ENCODE assay signal across 8 cellular contexts in the genomic region with DNA sequence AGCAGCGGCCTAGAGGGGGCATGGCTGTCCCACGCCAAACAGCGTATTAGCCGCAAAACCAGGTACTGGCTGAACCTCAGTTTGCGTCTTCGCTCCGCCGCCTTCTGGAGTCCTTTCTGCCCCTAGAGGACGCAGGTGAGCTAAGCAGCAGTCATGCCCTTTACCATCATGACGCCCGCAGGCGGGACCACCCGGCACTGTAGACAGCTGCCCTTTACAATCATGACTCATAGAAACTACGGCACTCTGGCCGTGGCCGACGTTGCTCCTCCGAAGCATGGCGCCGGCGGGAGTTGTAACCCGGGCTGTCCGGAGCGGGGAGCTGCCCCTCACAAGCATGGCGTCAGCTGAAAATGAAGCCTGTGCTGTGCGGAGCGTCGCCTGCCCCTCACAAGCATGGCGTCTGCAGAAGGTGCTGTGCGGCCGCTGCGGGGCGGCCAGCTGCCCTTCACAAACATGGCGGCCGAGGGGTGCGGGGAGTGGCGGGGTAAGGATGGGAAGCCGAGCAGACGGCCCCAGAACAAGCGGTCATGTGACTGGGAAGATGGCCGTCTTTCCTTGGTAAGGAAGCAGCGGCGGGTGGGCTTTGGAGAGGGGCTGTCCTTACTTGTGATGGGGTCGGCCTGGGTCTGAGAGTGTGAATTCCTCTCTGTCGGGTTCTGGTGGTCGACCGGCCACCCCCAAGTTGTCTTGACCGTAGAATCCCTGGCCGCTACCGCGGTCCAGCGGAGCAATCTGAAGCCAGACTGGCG. TPM values are rescaled to one million over a fixed set of nuclear protein-coding genes. Genes with fewer than 3 reads are reported as not detected.
DNase-seq lines count a peak whose midpoint lies in the region; TF ChIP-seq lines count a peak whose summit lies in the region.

A gene with protein sequence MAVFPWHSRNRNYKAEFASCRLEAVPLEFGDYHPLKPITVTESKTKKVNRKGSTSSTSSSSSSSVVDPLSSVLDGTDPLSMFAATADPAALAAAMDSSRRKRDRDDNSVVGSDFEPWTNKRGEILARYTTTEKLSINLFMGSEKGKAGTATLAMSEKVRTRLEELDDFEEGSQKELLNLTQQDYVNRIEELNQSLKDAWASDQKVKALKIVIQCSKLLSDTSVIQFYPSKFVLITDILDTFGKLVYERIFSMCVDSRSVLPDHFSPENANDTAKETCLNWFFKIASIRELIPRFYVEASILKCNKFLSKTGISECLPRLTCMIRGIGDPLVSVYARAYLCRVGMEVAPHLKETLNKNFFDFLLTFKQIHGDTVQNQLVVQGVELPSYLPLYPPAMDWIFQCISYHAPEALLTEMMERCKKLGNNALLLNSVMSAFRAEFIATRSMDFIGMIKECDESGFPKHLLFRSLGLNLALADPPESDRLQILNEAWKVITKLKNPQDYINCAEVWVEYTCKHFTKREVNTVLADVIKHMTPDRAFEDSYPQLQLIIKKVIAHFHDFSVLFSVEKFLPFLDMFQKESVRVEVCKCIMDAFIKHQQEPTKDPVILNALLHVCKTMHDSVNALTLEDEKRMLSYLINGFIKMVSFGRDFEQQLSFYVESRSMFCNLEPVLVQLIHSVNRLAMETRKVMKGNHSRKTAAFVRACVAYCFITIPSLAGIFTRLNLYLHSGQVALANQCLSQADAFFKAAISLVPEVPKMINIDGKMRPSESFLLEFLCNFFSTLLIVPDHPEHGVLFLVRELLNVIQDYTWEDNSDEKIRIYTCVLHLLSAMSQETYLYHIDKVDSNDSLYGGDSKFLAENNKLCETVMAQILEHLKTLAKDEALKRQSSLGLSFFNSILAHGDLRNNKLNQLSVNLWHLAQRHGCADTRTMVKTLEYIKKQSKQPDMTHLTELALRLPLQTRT (plus strand): TSS at position 518 of the 752 bp plus-strand sequence. CDS start 27 bp downstream, at position 545.

- H3K4me3 Mint-ChIP-seq in HFFc6 = peak within 1 kb of the TSS; percentile 93
- peak within 1 kb of the TSS; percentile 96 for H3K4me3 Mint-ChIP-seq in activated naive CD4-positive, alpha-beta T cell treated with anti-CD3 and anti-CD28 coated beads, Interleukin-2, amount 50 U/mL, for 24 hours

- H3K36me3 Mint-ChIP-seq in HFFc6 (ENCODE audit: low read depth) = peaks cover 6% of the 10 kb centered on the region
- H3K36me3 Mint-ChIP-seq in activated naive CD4-positive, alpha-beta T cell treated with anti-CD3 and anti-CD28 coated beads, Interleukin-2, amount 50 U/mL, for 24 hours = no peaks in the 10 kb centered on the region

- H3K27me3 Mint-ChIP-seq in HFFc6 (ENCODE audit: insufficient read depth) = peaks cover 2% of the 10 kb centered on the region; the same call in 1 of the 2 replicates
- H3K27me3 Mint-ChIP-seq in activated naive CD4-positive, alpha-beta T cell treated with anti-CD3 and anti-CD28 coated beads, Interleukin-2, amount 50 U/mL, for 24 hours = no peaks in the 10 kb centered on the region

- H3K36me3 ChIP-seq in SK-N-SH (replicated peaks in 1 of 2; ENCODE audit: control insufficient read depth in 1 of 2, insufficient read depth in 2 of 2, low read length in 1 of 2) (peaks cover 16 to 37% of the 10 kb centered on the region in 2 experiments), suprapubic skin (peaks cover 12% of the 10 kb centered on the region)

- peak within 1 kb of the TSS; percentile 79 for H3K4me3 ChIP-seq in GM08714 (ENCODE audit: low read length)
- H3K4me3 ChIP-seq in NB4 (ENCODE audit: low read depth, low read length) = peak within 1 kb of the TSS; percentile 80
- peak within 1 kb of the TSS; percentile 73 to 86 for H3K4me3 ChIP-seq in SK-N-SH (ENCODE audit: low read depth in 2 of 2, low read length in 1 of 2)
- peak within 1 kb of the TSS; percentile 82 for H3K4me3 ChIP-seq in suprapubic skin

- peak within 1 kb of the TSS; percentile 97 for H2AFZ ChIP-seq in SK-N-SH (ENCODE audit: low read depth)

- H3K9ac ChIP-seq in SK-N-SH = peak within 1 kb of the TSS; percentile 96

- H3K9me2 ChIP-seq in SK-N-SH = no peaks in the 10 kb centered on the region

- peak within 1 kb of the TSS; percentile 89 for H3K4me2 ChIP-seq in SK-N-SH

- TF ChIP-seq POLR2A in NB4 (IDR thresholded peaks at IDR 0.05; ENCODE audit: extremely low read depth, insufficient read length) (no peak), suprapubic skin (IDR thresholded peaks at IDR 0.05) (peak in 1 of 2 donors; percentile 25)

- H3K9me3 ChIP-seq in SK-N-SH (no peaks in the 10 kb centered on the region), suprapubic skin (no peaks in the 10 kb centered on the region)

- POLR2A ChIA-PET in SK-N-SH (lab: Yijun Ruan, JAX) = interaction anchor here (0.9 to 1.8 kb wide), 7 partner anchors 8 to 765 kb away, joined by 3 to 15 read pairs (median 4); a partner anchor contains a TSS

- TF ChIP-seq EP300 in SK-N-SH (IDR thresholded peaks at IDR 0.05; ENCODE audit: borderline replicate concordance in 1 of 2, low read depth in 1 of 2, low read length in 1 of 2) (no peak), suprapubic skin (IDR thresholded peaks at IDR 0.05) (no peak)

- 3% methylated on average over 21 of the region's 53 CpGs for WGBS in SK-N-SH (ENCODE audit: low lambda C conversion rate)
- WGBS in suprapubic skin = 1% methylated on average over 18 of the region's 53 CpGs

- H3K27ac ChIP-seq in SK-N-SH (ENCODE audit: low read depth in 2 of 2, low read length in 1 of 2) (peak within 1 kb of the TSS; percentile 88 to 91), suprapubic skin (peak within 1 kb of the TSS; percentile 91)

- H3K27ac Mint-ChIP-seq in HFFc6 = peak within 1 kb of the TSS; percentile 95
- H3K27ac Mint-ChIP-seq in activated naive CD4-positive, alpha-beta T cell treated with anti-CD3 and anti-CD28 coated beads, Interleukin-2, amount 50 U/mL, for 24 hours = peak within 1 kb of the TSS; percentile 96

- H3K79me2 ChIP-seq in SK-N-SH (ENCODE audit: insufficient read depth) = peaks cover 31% of the 10 kb centered on the region

- CTCF ChIA-PET in SK-N-SH (lab: Yijun Ruan, JAX) = interaction anchor here (0.7 to 2.8 kb wide), 21 partner anchors 10 to 828 kb away, joined by 3 to 14 read pairs (median 3); a partner anchor contains a TSS

- peaks cover 13% of the 10 kb centered on the region for H3K4me1 Mint-ChIP-seq in HFFc6 (ENCODE audit: low read depth)
- H3K4me1 Mint-ChIP-seq in activated naive CD4-positive, alpha-beta T cell treated with anti-CD3 and anti-CD28 coated beads, Interleukin-2, amount 50 U/mL, for 24 hours = peaks cover 26% of the 10 kb centered on the region

- H3K27me3 ChIP-seq in SK-N-SH (ENCODE audit: insufficient read depth) = no peaks in the 10 kb centered on the region
- H3K27me3 ChIP-seq in suprapubic skin = no peaks in the 10 kb centered on the region

- peak; percentile 98 for DNase-seq in HFFc6
- DNase-seq in NB4 (ENCODE audit: low read depth) = peak; percentile 97
- peak; percentile 93 for DNase-seq in SK-N-SH
- peak; percentile 94 for DNase-seq in germinal center (ENCODE audit: low spot score)
- peak; percentile 75 to 99 (median 96) for DNase-seq in nucleus accumbens (lab: John Stamatoyannopoulos, UW)
- peak; percentile 97 to 98 for DNase-seq in suprapubic skin (ENCODE audit: low spot score in 2 of 2)

- no peaks in the 10 kb centered on the region for H3K9me3 Mint-ChIP-seq in HFFc6
- no peaks in the 10 kb centered on the region for H3K9me3 Mint-ChIP-seq in activated naive CD4-positive, alpha-beta T cell treated with anti-CD3 and anti-CD28 coated beads, Interleukin-2, amount 50 U/mL, for 24 hours

- no peaks in the 10 kb centered on the region for H4K20me1 ChIP-seq in SK-N-SH (ENCODE audit: insufficient read depth)

- TF ChIP-seq CTCF in HFFc6 (IDR thresholded peaks at IDR 0.05) (peak; percentile 81), NB4 (IDR thresholded peaks at IDR 0.05; ENCODE audit: low read depth, low read length) (peak; percentile 42), SK-N-SH (IDR thresholded peaks at IDR 0.05) (peak; percentile 68), suprapubic skin (IDR thresholded peaks at IDR 0.05) (peak; percentile 70 to 82)

- peaks cover 0 to 4% of the 10 kb centered on the region in 2 experiments; a peak in 1 of 4 replicates for H3K4me1 ChIP-seq in SK-N-SH (ENCODE audit: control insufficient read depth in 1 of 2, insufficient read depth in 2 of 2, low read depth in 1 of 2, low read length in 1 of 2)
- peaks cover 21% of the 10 kb centered on the region for H3K4me1 ChIP-seq in suprapubic skin

- peaks cover 20% of the 10 kb centered on the region for H3F3A ChIP-seq in SK-N-SH (replicated peaks; ENCODE audit: insufficient read depth)

- TF ChIP-seq RAD21 in SK-N-SH (IDR thresholded peaks at IDR 0.05; ENCODE audit: low read length) = peak; percentile 22; the same call in 1 of the 2 replicates

TF ChIP-seq in SK-N-SH, 30 proteins besides CTCF, POLR2A, EP300 and RAD21 (continues in another document):
- peak; percentile 100 for TF ChIP-seq YY1 (IDR thresholded peaks at IDR 0.05; ENCODE audit: low read depth)
- TF ChIP-seq, protein P1, sequence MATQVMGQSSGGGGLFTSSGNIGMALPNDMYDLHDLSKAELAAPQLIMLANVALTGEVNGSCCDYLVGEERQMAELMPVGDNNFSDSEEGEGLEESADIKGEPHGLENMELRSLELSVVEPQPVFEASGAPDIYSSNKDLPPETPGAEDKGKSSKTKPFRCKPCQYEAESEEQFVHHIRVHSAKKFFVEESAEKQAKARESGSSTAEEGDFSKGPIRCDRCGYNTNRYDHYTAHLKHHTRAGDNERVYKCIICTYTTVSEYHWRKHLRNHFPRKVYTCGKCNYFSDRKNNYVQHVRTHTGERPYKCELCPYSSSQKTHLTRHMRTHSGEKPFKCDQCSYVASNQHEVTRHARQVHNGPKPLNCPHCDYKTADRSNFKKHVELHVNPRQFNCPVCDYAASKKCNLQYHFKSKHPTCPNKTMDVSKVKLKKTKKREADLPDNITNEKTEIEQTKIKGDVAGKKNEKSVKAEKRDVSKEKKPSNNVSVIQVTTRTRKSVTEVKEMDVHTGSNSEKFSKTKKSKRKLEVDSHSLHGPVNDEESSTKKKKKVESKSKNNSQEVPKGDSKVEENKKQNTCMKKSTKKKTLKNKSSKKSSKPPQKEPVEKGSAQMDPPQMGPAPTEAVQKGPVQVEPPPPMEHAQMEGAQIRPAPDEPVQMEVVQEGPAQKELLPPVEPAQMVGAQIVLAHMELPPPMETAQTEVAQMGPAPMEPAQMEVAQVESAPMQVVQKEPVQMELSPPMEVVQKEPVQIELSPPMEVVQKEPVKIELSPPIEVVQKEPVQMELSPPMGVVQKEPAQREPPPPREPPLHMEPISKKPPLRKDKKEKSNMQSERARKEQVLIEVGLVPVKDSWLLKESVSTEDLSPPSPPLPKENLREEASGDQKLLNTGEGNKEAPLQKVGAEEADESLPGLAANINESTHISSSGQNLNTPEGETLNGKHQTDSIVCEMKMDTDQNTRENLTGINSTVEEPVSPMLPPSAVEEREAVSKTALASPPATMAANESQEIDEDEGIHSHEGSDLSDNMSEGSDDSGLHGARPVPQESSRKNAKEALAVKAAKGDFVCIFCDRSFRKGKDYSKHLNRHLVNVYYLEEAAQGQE (IDR thresholded peaks at IDR 0.05; ENCODE audit: low read depth, low read length) = 0 out of 2 replicates have a peak, but pooled peaks have one; percentile 7
- no peak for TF ChIP-seq EZH2phosphoT487 (IDR thresholded peaks at IDR 0.05; ENCODE audit: borderline replicate concordance, low read depth)

RNA-seq across cellular contexts. Expression of the gene that starts here (rescaled TPM):
- 10 to 100 TPM; 65.6 to 81.9 (median 76.8) TPM for total RNA-seq in HFFc6 (2021; fragmentation: NEBNext Ultra II Directional; extraction: Animal tissue kit (Norgen Biotek cat#: 25700))
- polyA plus RNA-seq in SK-N-SH (2012; rRNA removed) = 24.8 and 35.3 TPM in 2 replicates
- polyA plus RNA-seq in SK-N-SH (2012; cell fraction: cytosol; rRNA removed) = 29.8 and 32.3 TPM in 2 replicates
- 50.6 and 52.1 TPM in 2 replicates for polyA plus RNA-seq in SK-N-SH (2012; cell fraction: nucleus; rRNA removed)
- total RNA-seq in suprapubic skin = 10 to 100 TPM; 16.3 to 30.4 (median 20.7) TPM

Comparison
In these comparisons a context has a peak if more than half of its experiments do, and no peak if none do; other contexts are left out.
1. Peak in every context shown above with its lines: DNase-seq, H3K4me3 ChIP-seq and H3K27ac ChIP-seq.